In genomic region chr17:21693391-21693796, GRCh38 we compare ENCODE assay signal across 5 cellular contexts. TPM values are rescaled to one million over a fixed set of nuclear protein-coding genes. Genes with fewer than 3 reads are reported as not detected.
"Had no signal": no experiment of that assay in that cellular context is flagged by ENCODE, and none has a peak within 500 bp of the region (broad histone marks: within the 10 kb centered on the region; RNA-seq: fewer than 3 reads in every experiment).

No MANE protein-coding gene starts in this region.

RNA-seq across cellular contexts. Expression of gene KCNJ18, which starts 1.1 kb away (rescaled TPM):
- total RNA-seq: GM23248, H7, HT-29, IMR-90, K562 had no signal
